10 cellular contexts compared by ENCODE assay signal in genomic region chr2:131335319-131335718, GRCh38. TPM values are rescaled to one million over a fixed set of nuclear protein-coding genes. Genes with fewer than 3 reads are reported as not detected.
DNase-seq lines count a peak whose midpoint lies in the region; ATAC-seq, FAIRE-seq and TF ChIP-seq lines count a peak whose summit lies in the region.
"Not testable (repeated sequence)": the region's sequence is repeated elsewhere in the genome, so short reads cannot be mapped to it uniquely, and the experiment has no call there.
"Had no signal": no experiment of that assay in that cellular context is flagged by ENCODE, and none has a peak within 500 bp of the region (broad histone marks: within the 10 kb centered on the region; RNA-seq: fewer than 3 reads in every experiment).

No MANE protein-coding gene starts in this region.

- intact Hi-C loops in GM12878 (cut with micrococcal nuclease; ENCODE audit: unreplicated experiment), result loop anchor here (1.0 kb wide), 1 partner anchor 181 kb away; no protein-coding TSS in a partner anchor
- intact Hi-C loops in thyroid gland (cut with DNase I), result not testable (repeated sequence)

- TF ChIP-seq EP300 in Ishikawa (IDR thresholded peaks at IDR 0.05; ENCODE audit: borderline replicate concordance); GM12878 (IDR thresholded peaks at IDR 0.05; ENCODE audit: borderline replicate concordance in 1 of 2, control insufficient read depth in 1 of 2, low read depth in 2 of 2, low read length in 2 of 2): not testable (repeated sequence)

- H3K27me3 ChIP-seq in GM12878 (replicated peaks in 1 of 2; ENCODE audit: control insufficient read depth in 2 of 2, insufficient read depth in 2 of 2, low read length in 1 of 2); thyroid gland: not testable (repeated sequence)

- not testable (repeated sequence) for H3K9me3 ChIP-seq in GM12878 (replicated peaks; ENCODE audit: control insufficient read depth, insufficient read depth, low read length); thyroid gland

- POLR2A ChIA-PET in GM12878 (lab: Charles Lee), result not testable (repeated sequence)

- H3K79me2 ChIP-seq in GM12878 (ENCODE audit: control insufficient read depth, insufficient read depth, low read length), result not testable (repeated sequence)

- SMC1A ChIA-PET in GM12878 (lab: Charles Lee; ENCODE audit: uncharacterized antibody, unreplicated experiment), result interaction anchor here (1.0 to 1.7 kb wide), 2 partner anchors 12 to 182 kb away, joined by 4 to 7 read pairs; no protein-coding TSS in a partner anchor

- peak; percentile 28; the same call in 1 of the 2 replicates for TF ChIP-seq RAD21 in Ishikawa (IDR thresholded peaks at IDR 0.05; ENCODE audit: low read depth)
- not testable (repeated sequence) for TF ChIP-seq RAD21 in GM12878 (IDR thresholded peaks at IDR 0.05; ENCODE audit: insufficient read depth, low read depth, low read length)

- not testable (repeated sequence) for H3K9ac ChIP-seq in GM12878 (ENCODE audit: control insufficient read depth, insufficient read depth, low read length)

- not testable (repeated sequence) for H3K27ac ChIP-seq in GM12878 (ENCODE audit: control insufficient read depth, insufficient read depth); thyroid gland

- H3K36me3 Mint-ChIP-seq in nephron (ENCODE audit: low read depth), result not testable (repeated sequence)

- DNase-seq in DMS53 (lab: John Stamatoyannopoulos, UW) (peak; percentile 1), NCI-H446 treated with DMSO at 0.1 percent for 48 hours (lab: John Stamatoyannopoulos, UW) (peak; percentile 0), SW 1271 (lab: John Stamatoyannopoulos, UW) (peak; percentile 2 to 19), glomerular endothelial cell (ENCODE audit: extremely low read depth, low read depth, low spot score) (peak; percentile 4), thyroid gland (peak; percentile 16 to 29)
- not testable (repeated sequence) for DNase-seq in GM12878 (ENCODE audit: low read depth, low spot score)

- H3K9me3 Mint-ChIP-seq in nephron, result not testable (repeated sequence)

- not testable (repeated sequence) for TF ChIP-seq POLR2A in GM12878 (IDR thresholded peaks at IDR 0.05; ENCODE audit: low read depth, low read length); thyroid gland (IDR thresholded peaks at IDR 0.05)

- WGBS in GM12878 (ENCODE audit: insufficient coverage, insufficient replicate concordance, low lambda C conversion rate, missing lambda C conversion rate), result under 1% methylated on average over 6 of the region's 6 CpGs
- 32 to 36% methylated on average over 6 of the region's 6 CpGs for WGBS in thyroid gland, 2 donors

- peaks cover 54% of the 10 kb centered on the region for H3K27me3 Mint-ChIP-seq in nephron (ENCODE audit: low read depth)

- H3K4me3 Mint-ChIP-seq in nephron, result not testable (repeated sequence)

- not testable (repeated sequence) for H3K4me3 ChIP-seq in GM12878; thyroid gland (replicated peaks in 1 of 3)

- not testable (repeated sequence) for BruUV-seq in GM12878 (replicated peaks; lab: Mats Ljungman, UMichigan)

- CTCF ChIA-PET in GM12878 (lab: Yijun Ruan, JAX), result interaction anchor here (1.2 to 1.5 kb wide), 2 partner anchors 181 to 183 kb away, joined by 4 to 8 read pairs; no protein-coding TSS in a partner anchor

- not testable (repeated sequence) for H3K36me3 ChIP-seq in GM12878 (ENCODE audit: control insufficient read depth in 2 of 2, insufficient read depth in 2 of 2, low read length in 1 of 2); thyroid gland

- ATAC-seq in GM12878, result peak; percentile 45; the same call in 2 of the 3 replicates

- in situ Hi-C loops in GM12878 (cut with MboI), result not testable (repeated sequence)

- not testable (repeated sequence) for H3K4me2 ChIP-seq in GM12878 (ENCODE audit: control insufficient read depth, insufficient read depth)

- H3K27ac Mint-ChIP-seq in nephron, result not testable (repeated sequence)

- RAD21 ChIA-PET in GM12878 (lab: Charles Lee; ENCODE audit: unreplicated experiment), result not testable (repeated sequence)

- not testable (repeated sequence) for H4K20me1 ChIP-seq in GM12878 (ENCODE audit: control insufficient read depth, insufficient read depth)

- FAIRE-seq in GM12878 (lab: Jason Lieb, UNC), result not testable (repeated sequence)

- not testable (repeated sequence) for H3K4me1 ChIP-seq in GM12878 (ENCODE audit: control insufficient read depth, insufficient read depth, low read length); thyroid gland

- peak; percentile 18 to 27 (median 24); a peak in 3 of 6 replicates for TF ChIP-seq CTCF in GM12878 (IDR thresholded peaks at IDR 0.05 in 2 of 3, conservative IDR thresholded peaks at IDR 0.05 in 1 of 3; ENCODE audit: control insufficient read depth in 2 of 3, extremely low read depth in 1 of 3, insufficient read depth in 1 of 3, low read depth in 3 of 3, low read length in 3 of 3)
- peak; percentile 42 to 43 (median 42) for TF ChIP-seq CTCF in nephron (IDR thresholded peaks at IDR 0.05; ENCODE audit: unreplicated experiment in 3 of 3)
- TF ChIP-seq CTCF in thyroid gland (IDR thresholded peaks at IDR 0.05), result not testable (repeated sequence)

- not testable (repeated sequence) for H3K4me1 Mint-ChIP-seq in nephron

- not testable (repeated sequence) for H2AFZ ChIP-seq in GM12878 (ENCODE audit: control insufficient read depth, low read depth, low read length)

RNA-seq across cellular contexts. Expression of gene RAB6D, which starts 28.6 kb away (rescaled TPM):
- not detected in 2 replicates for total RNA-seq in GM12878 (2013; cell fraction: nucleolus; rRNA removed)
- total RNA-seq in GM12878 (2014; rRNA removed), result not detected in 2 replicates
- not detected in 2 replicates for total RNA-seq in GM12878 (2014; rRNA removed; fragmentation: Illumina TruSeq; extraction: Trizol)
- total RNA-seq in GM12878 (2021), result not detected in 2 replicates
- polyA plus RNA-seq in GM12878 (2011; ENCODE audit: low read depth), result not detected
- polyA plus RNA-seq in GM12878 (2011; rRNA removed), result 0.03 and 0.04 TPM in 2 replicates
- not detected in 2 replicates for polyA plus RNA-seq in GM12878 (2011; cell fraction: cytosol; rRNA removed)
- polyA plus RNA-seq in GM12878 (2011; cell fraction: nucleus; rRNA removed), result not detected in 2 replicates
- polyA plus RNA-seq in GM12878 (2012), result 0.07 TPM in 2 replicates
- 0.03 TPM in 1 of 2 replicates, not detected in the other for polyA plus RNA-seq in GM12878 (2014; fragmentation: Illumina TruSeq; extraction: Trizol)
- polyA plus RNA-seq in GM12878 (2014; fragmentation: Nextera tagmentation; extraction: Ambion mirVana), result not detected
- not detected in 2 replicates for polyA plus RNA-seq in GM12878 (2014; rRNA removed)
- under 1 TPM; 0.08 to 0.11 TPM for polyA plus RNA-seq in GM12878 (2016; fragmentation: Nextera tagmentation; extraction: Ambion mirVana)
- not detected in 2 replicates for polyA minus RNA-seq in GM12878 (2011; rRNA and poly(A)+ RNA removed)
- not detected in 2 replicates for polyA minus RNA-seq in GM12878 (2011; cell fraction: cytosol; rRNA and poly(A)+ RNA removed)
- polyA minus RNA-seq in GM12878 (2011; cell fraction: nucleus; rRNA and poly(A)+ RNA removed), result not detected in 2 replicates
- total RNA-seq in glomerular endothelial cell, result not detected in 2 replicates
- not detected for total RNA-seq in thyroid gland
- total RNA-seq: left lung, smooth muscle cell had no signal
